In genomic region chr6:28218312-28219248, GRCh38 we compare ENCODE assay signal across 8 cellular contexts. TPM values are rescaled to one million over a fixed set of nuclear protein-coding genes. Genes with fewer than 3 reads are reported as not detected.
DNase-seq lines count a peak whose midpoint lies in the region; ATAC-seq, FAIRE-seq and TF ChIP-seq lines count a peak whose summit lies in the region.

No MANE protein-coding gene starts in this region.

- no peaks in the 10 kb centered on the region for H3K9me3 ChIP-seq in Karpas-422 (ENCODE audit: low read length)
- H3K9me3 ChIP-seq in HepG2 (ENCODE audit: low read length), result no peaks in the 10 kb centered on the region

- in situ Hi-C loops in SK-MEL-5 (cut with HindIII; ENCODE audit: low pct_unique_long_range_greater_than_20kb, low sequenced_read_pairs) (no loop called here), HepG2 (cut with HindIII; ENCODE audit: extremely low pct_ligation_motif_present, low pct_unique_long_range_greater_than_20kb) (no loop called here)

- intact Hi-C loops in HepG2 (cut with micrococcal nuclease; ENCODE audit: unreplicated experiment), result no loop called here

- H3K4me3 ChIP-seq in Karpas-422 (ENCODE audit: low read length), result peak overlapping the region; percentile 67
- peak overlapping the region; percentile 53 to 77 (median 56) for H3K4me3 ChIP-seq in HepG2 (replicated peaks in 1 of 3; ENCODE audit: insufficient read depth in 1 of 3, low read depth in 2 of 3, low read length in 3 of 3)

- H2AFZ ChIP-seq in Karpas-422 (ENCODE audit: low read length) (peak overlapping the region; percentile 96), HepG2 (ENCODE audit: low read length) (peak overlapping the region; percentile 74)

- BruUV-seq in HepG2 (replicated peaks; lab: Mats Ljungman, UMichigan), result TSS peak; percentile 91

- TF ChIP-seq POLR2A in HepG2 (IDR thresholded peaks at IDR 0.05; ENCODE audit: insufficient read depth in 1 of 2, low read depth in 2 of 2, low read length in 2 of 2), result peak; percentile 42 to 77; a peak in 2 of 4 replicates

- H3K9ac ChIP-seq in Karpas-422 (ENCODE audit: low read length) (peak overlapping the region; percentile 73), HepG2 (ENCODE audit: insufficient read depth, low read depth, low read length) (peak overlapping the region; percentile 68)

- H4K20me1 ChIP-seq in Karpas-422 (ENCODE audit: insufficient read depth, low read depth, low read length) (no peaks in the 10 kb centered on the region), HepG2 (ENCODE audit: insufficient read depth, low read length) (no peaks in the 10 kb centered on the region)

- TF ChIP-seq RAD21 in HepG2 (CRISPR knock-in tag; IDR thresholded peaks at IDR 0.05), result peak; percentile 50

- H3K27me3 ChIP-seq in Karpas-422 (ENCODE audit: low read length) (no peaks in the 10 kb centered on the region), HepG2 (ENCODE audit: control insufficient read depth in 1 of 2, insufficient read depth in 2 of 2, low read length in 2 of 2) (no peaks in the 10 kb centered on the region; a peak in 1 of 5 replicates)

- TF ChIP-seq CTCF in HepG2 (CRISPR knock-in tag; IDR thresholded peaks at IDR 0.05), result peak; percentile 49

- CTCF ChIA-PET in HepG2 (lab: Yijun Ruan, JAX; ENCODE audit: low intra/inter-chr PET ratio, low total read pairs), result no interaction called here

- no peaks in the 10 kb centered on the region for H3K9me2 ChIP-seq in Karpas-422 (replicated peaks; ENCODE audit: insufficient read depth, low read length)

- H3K4me1 ChIP-seq in Karpas-422 (ENCODE audit: low read length), result peaks cover 22% of the 10 kb centered on the region
- peaks cover 55% of the 10 kb centered on the region for H3K4me1 ChIP-seq in HepG2 (ENCODE audit: insufficient read depth, low read length)

- POLR2A ChIA-PET in HepG2 (lab: Yijun Ruan, JAX), result interaction anchor here (0.7 to 2.6 kb wide), 18 partner anchors 9 to 1180 kb away, joined by 3 to 37 read pairs (median 8); partner anchors contain the start of genes PGBD1, ZKSCAN3, ZKSCAN4 and ZKSCAN8

- H3K27ac ChIP-seq in Karpas-422 (ENCODE audit: low read length) (no peak overlapping the region), HepG2 (ENCODE audit: extremely low read length, insufficient read depth, low read length) (peak overlapping the region; percentile 79)

- ATAC-seq in GM21390 (IDR thresholded peaks at IDR 0.05; ENCODE audit: unreplicated experiment) (peak; percentile 71), HepG2 (peak; percentile 93)

- no peak for TF ChIP-seq EP300 in HepG2 (IDR thresholded peaks at IDR 0.05; ENCODE audit: low read depth in 2 of 2, low read length in 2 of 2)
- TF ChIP-seq EP300 in HepG2 (CRISPR knock-in tag; IDR thresholded peaks at IDR 0.05; ENCODE audit: borderline replicate concordance), result no peak

- WGBS in HepG2 (ENCODE audit: low lambda C conversion rate), result 24% methylated on average over 27 of the region's 56 CpGs

- H3K79me2 ChIP-seq in Karpas-422 (ENCODE audit: low read length) (no peaks in the 10 kb centered on the region), HepG2 (ENCODE audit: insufficient read depth, low read length) (no peaks in the 10 kb centered on the region)

- peak overlapping the region; percentile 86 for H3K4me2 ChIP-seq in Karpas-422 (ENCODE audit: low read depth, low read length, poor library complexity, severe bottlenecking)
- H3K4me2 ChIP-seq in HepG2 (ENCODE audit: low read depth, low read length), result peak overlapping the region; percentile 84

- no peak for FAIRE-seq in HepG2 (lab: Jason Lieb, UNC)

- H3K36me3 ChIP-seq in Karpas-422 (ENCODE audit: insufficient read depth, low read length) (no peaks in the 10 kb centered on the region), HepG2 (replicated peaks in 1 of 2; ENCODE audit: control insufficient read depth in 1 of 2, insufficient read depth in 2 of 2, low read length in 2 of 2) (no peaks in the 10 kb centered on the region)

- DNase-seq in EL (peak; percentile 83), Karpas-422 (peak; percentile 81), SK-MEL-5 (ENCODE audit: low read depth, low spot score) (peak; percentile 57), dermis blood vessel endothelial cell (peak; percentile 75), HepG2 (ENCODE audit: low spot score) (peak; percentile 70), NCI-H226 (no peak)
- peak; percentile 11 to 36 for DNase-seq in stimulated activated CD8-positive, alpha-beta memory T cell treated with anti-CD3 and anti-CD28 coated beads, Interleukin-2, amount 100 ng/mL, for 48 hours (ENCODE audit: low read depth in 2 of 2)

RNA-seq across cellular contexts. Expression of gene ZSCAN9, which starts 6.5 kb away (rescaled TPM):
- total RNA-seq in Karpas-422 (2014; rRNA removed; shearing (Covaris generic); ENCODE audit: low replicate concordance), result 18.9 and 35.1 TPM in 2 replicates
- total RNA-seq in SK-MEL-5 (2014; rRNA removed; shearing (Covaris generic)), result 9.0 and 9.9 TPM in 2 replicates
- 7.8 and 9.4 TPM in 2 replicates for polyA plus RNA-seq in SK-MEL-5 (2015; cell fraction: cytosol; rRNA removed)
- 69.3 and 78.2 TPM in 2 replicates for polyA plus RNA-seq in SK-MEL-5 (2015; cell fraction: nucleus; rRNA removed)
- 10.7 and 17.9 TPM in 2 replicates for total RNA-seq in dermis blood vessel endothelial cell
- 17.2 and 17.8 TPM in 2 replicates for total RNA-seq in HepG2 (2016; rRNA removed; fragmentation: Illumina TruSeq; extraction: Trizol)
- 7.2 and 8.1 TPM in 2 replicates for total RNA-seq in HepG2 (2016; cell fraction: cytosol; rRNA removed; fragmentation: Illumina TruSeq; extraction: Trizol; ENCODE audit: low read depth)
- 16.5 and 18.3 TPM in 2 replicates for total RNA-seq in HepG2 (2016; cell fraction: insoluble cytoplasmic fraction; rRNA removed; fragmentation: Illumina TruSeq; extraction: Trizol)
- 11.7 and 14.0 TPM in 2 replicates for total RNA-seq in HepG2 (2016; cell fraction: membrane; rRNA removed; fragmentation: Illumina TruSeq; extraction: Trizol)
- 17.5 and 19.6 TPM in 2 replicates for total RNA-seq in HepG2 (2016; cell fraction: nucleus; rRNA removed; fragmentation: Illumina TruSeq; extraction: Trizol)
- polyA plus RNA-seq in HepG2 (2011; rRNA removed), result 14.6 and 16.3 TPM in 2 replicates
- 7.0 and 11.8 TPM in 2 replicates for polyA plus RNA-seq in HepG2 (2011; cell fraction: cytosol; rRNA removed)
- polyA plus RNA-seq in HepG2 (2011; cell fraction: nucleus; rRNA removed), result 15.9 and 27.8 TPM in 2 replicates
- polyA plus RNA-seq in HepG2 (2012), result 9.5 and 12.1 TPM in 2 replicates
- polyA plus RNA-seq in HepG2 (2016; cell fraction: cytosol; fragmentation: Illumina TruSeq; extraction: Trizol; ENCODE audit: low read depth), result 1.2 and 1.4 TPM in 2 replicates
- polyA plus RNA-seq in HepG2 (2016; cell fraction: insoluble cytoplasmic fraction; fragmentation: Illumina TruSeq; extraction: Trizol; ENCODE audit: low read depth), result 13.3 and 14.6 TPM in 2 replicates
- 2.7 and 3.2 TPM in 2 replicates for polyA plus RNA-seq in HepG2 (2016; cell fraction: membrane; fragmentation: Illumina TruSeq; extraction: Trizol; ENCODE audit: low read depth)
- polyA plus RNA-seq in HepG2 (2016; cell fraction: nucleus; fragmentation: Illumina TruSeq; extraction: Trizol; ENCODE audit: insufficient read depth, low read depth), result 23.9 and 28.2 TPM in 2 replicates
- polyA minus RNA-seq in HepG2 (2011; rRNA and poly(A)+ RNA removed; ENCODE audit: low replicate concordance), result 12.1 and 12.9 TPM in 2 replicates
- polyA minus RNA-seq in HepG2 (2011; cell fraction: cytosol; rRNA and poly(A)+ RNA removed), result 6.7 and 7.1 TPM in 2 replicates
- polyA minus RNA-seq in HepG2 (2011; cell fraction: nucleus; rRNA and poly(A)+ RNA removed), result 40.9 and 49.9 TPM in 2 replicates

RNA-seq across cellular contexts. Expression of gene ZKSCAN4, which starts 33.5 kb away (rescaled TPM):
- 6.1 and 12.4 TPM in 2 replicates for total RNA-seq in Karpas-422 (2014; rRNA removed; shearing (Covaris generic); ENCODE audit: low replicate concordance)
- total RNA-seq in SK-MEL-5 (2014; rRNA removed; shearing (Covaris generic)), result 3.5 and 4.6 TPM in 2 replicates
- polyA plus RNA-seq in SK-MEL-5 (2015; cell fraction: cytosol; rRNA removed), result 2.9 and 4.0 TPM in 2 replicates
- polyA plus RNA-seq in SK-MEL-5 (2015; cell fraction: nucleus; rRNA removed), result 7.9 and 9.1 TPM in 2 replicates
- total RNA-seq in dermis blood vessel endothelial cell (5.2 and 7.7 TPM in 2 replicates), HepG2 (2016; rRNA removed; fragmentation: Illumina TruSeq; extraction: Trizol) (7.8 and 10.2 TPM in 2 replicates)
- 1.4 and 1.6 TPM in 2 replicates for total RNA-seq in HepG2 (2016; cell fraction: cytosol; rRNA removed; fragmentation: Illumina TruSeq; extraction: Trizol; ENCODE audit: low read depth)
- total RNA-seq in HepG2 (2016; cell fraction: insoluble cytoplasmic fraction; rRNA removed; fragmentation: Illumina TruSeq; extraction: Trizol), result 7.5 and 9.4 TPM in 2 replicates
- total RNA-seq in HepG2 (2016; cell fraction: membrane; rRNA removed; fragmentation: Illumina TruSeq; extraction: Trizol), result 3.7 and 5.5 TPM in 2 replicates
- 6.4 and 6.9 TPM in 2 replicates for total RNA-seq in HepG2 (2016; cell fraction: nucleus; rRNA removed; fragmentation: Illumina TruSeq; extraction: Trizol)
- polyA plus RNA-seq in HepG2 (2011; rRNA removed), result 2.9 and 3.4 TPM in 2 replicates
- 2.1 and 2.6 TPM in 2 replicates for polyA plus RNA-seq in HepG2 (2011; cell fraction: cytosol; rRNA removed)
- 3.2 and 3.7 TPM in 2 replicates for polyA plus RNA-seq in HepG2 (2011; cell fraction: nucleus; rRNA removed)
- 4.0 and 4.1 TPM in 2 replicates for polyA plus RNA-seq in HepG2 (2012)
- polyA plus RNA-seq in HepG2 (2016; cell fraction: cytosol; fragmentation: Illumina TruSeq; extraction: Trizol; ENCODE audit: low read depth), result 0.36 and 0.46 TPM in 2 replicates
- polyA plus RNA-seq in HepG2 (2016; cell fraction: insoluble cytoplasmic fraction; fragmentation: Illumina TruSeq; extraction: Trizol; ENCODE audit: low read depth), result 5.8 and 6.2 TPM in 2 replicates
- 1.1 TPM in 2 replicates for polyA plus RNA-seq in HepG2 (2016; cell fraction: membrane; fragmentation: Illumina TruSeq; extraction: Trizol; ENCODE audit: low read depth)
- polyA plus RNA-seq in HepG2 (2016; cell fraction: nucleus; fragmentation: Illumina TruSeq; extraction: Trizol; ENCODE audit: insufficient read depth, low read depth), result 10.0 and 10.9 TPM in 2 replicates
- polyA minus RNA-seq in HepG2 (2011; rRNA and poly(A)+ RNA removed; ENCODE audit: low replicate concordance), result 2.8 and 4.2 TPM in 2 replicates
- polyA minus RNA-seq in HepG2 (2011; cell fraction: cytosol; rRNA and poly(A)+ RNA removed), result 2.3 and 3.3 TPM in 2 replicates
- polyA minus RNA-seq in HepG2 (2011; cell fraction: nucleus; rRNA and poly(A)+ RNA removed), result 4.1 and 6.6 TPM in 2 replicates

RNA-seq across cellular contexts. Expression of gene NKAPL, which starts 40.5 kb away (rescaled TPM):
- 0.11 TPM in 1 of 2 replicates, not detected in the other for total RNA-seq in Karpas-422 (2014; rRNA removed; shearing (Covaris generic); ENCODE audit: low replicate concordance)
- total RNA-seq in SK-MEL-5 (2014; rRNA removed; shearing (Covaris generic)), result not detected in 2 replicates
- not detected in 2 replicates for polyA plus RNA-seq in SK-MEL-5 (2015; cell fraction: cytosol; rRNA removed)
- polyA plus RNA-seq in SK-MEL-5 (2015; cell fraction: nucleus; rRNA removed), result not detected in 2 replicates
- 0.34 and 1.1 TPM in 2 replicates for total RNA-seq in dermis blood vessel endothelial cell
- total RNA-seq in HepG2 (2016; rRNA removed; fragmentation: Illumina TruSeq; extraction: Trizol), result not detected in 2 replicates
- total RNA-seq in HepG2 (2016; cell fraction: cytosol; rRNA removed; fragmentation: Illumina TruSeq; extraction: Trizol; ENCODE audit: low read depth), result not detected in 2 replicates
- not detected in 2 replicates for total RNA-seq in HepG2 (2016; cell fraction: insoluble cytoplasmic fraction; rRNA removed; fragmentation: Illumina TruSeq; extraction: Trizol)
- not detected in 2 replicates for total RNA-seq in HepG2 (2016; cell fraction: membrane; rRNA removed; fragmentation: Illumina TruSeq; extraction: Trizol)
- total RNA-seq in HepG2 (2016; cell fraction: nucleus; rRNA removed; fragmentation: Illumina TruSeq; extraction: Trizol), result 0.31 TPM in 1 of 2 replicates, not detected in the other
- polyA plus RNA-seq in HepG2 (2011; rRNA removed), result not detected in 2 replicates
- not detected in 2 replicates for polyA plus RNA-seq in HepG2 (2011; cell fraction: cytosol; rRNA removed)
- polyA plus RNA-seq in HepG2 (2011; cell fraction: nucleus; rRNA removed), result not detected in 2 replicates
- polyA plus RNA-seq in HepG2 (2012), result not detected in 2 replicates
- polyA plus RNA-seq in HepG2 (2016; cell fraction: cytosol; fragmentation: Illumina TruSeq; extraction: Trizol; ENCODE audit: low read depth), result not detected in 2 replicates
- not detected in 2 replicates for polyA plus RNA-seq in HepG2 (2016; cell fraction: insoluble cytoplasmic fraction; fragmentation: Illumina TruSeq; extraction: Trizol; ENCODE audit: low read depth)
- not detected in 2 replicates for polyA plus RNA-seq in HepG2 (2016; cell fraction: membrane; fragmentation: Illumina TruSeq; extraction: Trizol; ENCODE audit: low read depth)
- not detected in 2 replicates for polyA plus RNA-seq in HepG2 (2016; cell fraction: nucleus; fragmentation: Illumina TruSeq; extraction: Trizol; ENCODE audit: insufficient read depth, low read depth)
- polyA minus RNA-seq in HepG2 (2011; rRNA and poly(A)+ RNA removed; ENCODE audit: low replicate concordance), result not detected in 2 replicates
- polyA minus RNA-seq in HepG2 (2011; cell fraction: cytosol; rRNA and poly(A)+ RNA removed), result not detected in 2 replicates
- polyA minus RNA-seq in HepG2 (2011; cell fraction: nucleus; rRNA and poly(A)+ RNA removed), result not detected in 2 replicates

RNA-seq across cellular contexts. Expression of gene ZSCAN26, which starts 48.4 kb away (rescaled TPM):
- 16.8 and 19.2 TPM in 2 replicates for total RNA-seq in Karpas-422 (2014; rRNA removed; shearing (Covaris generic); ENCODE audit: low replicate concordance)
- total RNA-seq in SK-MEL-5 (2014; rRNA removed; shearing (Covaris generic)), result 9.3 and 11.3 TPM in 2 replicates
- polyA plus RNA-seq in SK-MEL-5 (2015; cell fraction: cytosol; rRNA removed), result 4.1 and 4.3 TPM in 2 replicates
- 32.1 and 40.1 TPM in 2 replicates for polyA plus RNA-seq in SK-MEL-5 (2015; cell fraction: nucleus; rRNA removed)
- total RNA-seq in dermis blood vessel endothelial cell (12.8 and 13.3 TPM in 2 replicates), HepG2 (2016; rRNA removed; fragmentation: Illumina TruSeq; extraction: Trizol) (15.6 and 18.5 TPM in 2 replicates)
- 7.2 and 8.7 TPM in 2 replicates for total RNA-seq in HepG2 (2016; cell fraction: cytosol; rRNA removed; fragmentation: Illumina TruSeq; extraction: Trizol; ENCODE audit: low read depth)
- total RNA-seq in HepG2 (2016; cell fraction: insoluble cytoplasmic fraction; rRNA removed; fragmentation: Illumina TruSeq; extraction: Trizol), result 15.7 and 18.1 TPM in 2 replicates
- 10.3 and 13.0 TPM in 2 replicates for total RNA-seq in HepG2 (2016; cell fraction: membrane; rRNA removed; fragmentation: Illumina TruSeq; extraction: Trizol)
- total RNA-seq in HepG2 (2016; cell fraction: nucleus; rRNA removed; fragmentation: Illumina TruSeq; extraction: Trizol), result 15.2 and 17.4 TPM in 2 replicates
- 12.0 and 13.4 TPM in 2 replicates for polyA plus RNA-seq in HepG2 (2011; rRNA removed)
- polyA plus RNA-seq in HepG2 (2011; cell fraction: cytosol; rRNA removed), result 4.9 and 6.6 TPM in 2 replicates
- polyA plus RNA-seq in HepG2 (2011; cell fraction: nucleus; rRNA removed), result 22.8 and 33.1 TPM in 2 replicates
- 10.5 and 11.0 TPM in 2 replicates for polyA plus RNA-seq in HepG2 (2012)
- polyA plus RNA-seq in HepG2 (2016; cell fraction: cytosol; fragmentation: Illumina TruSeq; extraction: Trizol; ENCODE audit: low read depth), result 1.5 and 1.9 TPM in 2 replicates
- polyA plus RNA-seq in HepG2 (2016; cell fraction: insoluble cytoplasmic fraction; fragmentation: Illumina TruSeq; extraction: Trizol; ENCODE audit: low read depth), result 12.7 and 14.4 TPM in 2 replicates
- polyA plus RNA-seq in HepG2 (2016; cell fraction: membrane; fragmentation: Illumina TruSeq; extraction: Trizol; ENCODE audit: low read depth), result 3.2 and 3.7 TPM in 2 replicates
- polyA plus RNA-seq in HepG2 (2016; cell fraction: nucleus; fragmentation: Illumina TruSeq; extraction: Trizol; ENCODE audit: insufficient read depth, low read depth), result 22.0 and 24.8 TPM in 2 replicates
- polyA minus RNA-seq in HepG2 (2011; rRNA and poly(A)+ RNA removed; ENCODE audit: low replicate concordance), result 6.9 and 9.7 TPM in 2 replicates
- 4.6 TPM in 2 replicates for polyA minus RNA-seq in HepG2 (2011; cell fraction: cytosol; rRNA and poly(A)+ RNA removed)
- polyA minus RNA-seq in HepG2 (2011; cell fraction: nucleus; rRNA and poly(A)+ RNA removed), result 28.1 and 38.9 TPM in 2 replicates
